12 cellular contexts compared by ENCODE assay signal in genomic region chr1:224894915-224895314, GRCh38. TPM values are rescaled to one million over a fixed set of nuclear protein-coding genes. Genes with fewer than 3 reads are reported as not detected.
DNase-seq lines count a peak whose midpoint lies in the region; ATAC-seq, FAIRE-seq and TF ChIP-seq lines count a peak whose summit lies in the region.
"Had no signal": no experiment of that assay in that cellular context is flagged by ENCODE, and none has a peak within 500 bp of the region (broad histone marks: within the 10 kb centered on the region; RNA-seq: fewer than 3 reads in every experiment).

No MANE protein-coding gene starts in this region.

- H3K4me1 Mint-ChIP-seq in glutamatergic neuron (ENCODE audit: low read depth, unreplicated experiment) (no peaks in the 10 kb centered on the region), T-helper 17 cell (no peaks in the 10 kb centered on the region)

- no peaks in the 10 kb centered on the region for H3K9me3 Mint-ChIP-seq in glutamatergic neuron (ENCODE audit: unreplicated experiment)

- no peak for FAIRE-seq in GM12891 (lab: Jason Lieb, UNC)
- FAIRE-seq: endothelial cell of umbilical vein, G401.6 had no signal

- no peaks in the 10 kb centered on the region for H3K9me3 ChIP-seq in T-helper 17 cell (ENCODE audit: control insufficient read depth, low read length, poor library complexity, severe bottlenecking)

- no peak for ATAC-seq in T-helper 17 cell
- ATAC-seq in HG03457 (IDR thresholded peaks at IDR 0.05; ENCODE audit: unreplicated experiment): no peak
- no peak for ATAC-seq in HG02571 (IDR thresholded peaks at IDR 0.05; ENCODE audit: unreplicated experiment)

- TF ChIP-seq CTCF in glutamatergic neuron (IDR thresholded peaks at IDR 0.05; ENCODE audit: partially characterized antibody, unreplicated experiment): peak; percentile 65

- H3K4me3 Mint-ChIP-seq in glutamatergic neuron (ENCODE audit: unreplicated experiment) (no peak overlapping the region), T-helper 17 cell (no peak overlapping the region)

- no peak for TF ChIP-seq POLR2A in GM12891 (IDR thresholded peaks at IDR 0.05; ENCODE audit: low read depth, low read length)

- H3K27me3 Mint-ChIP-seq in glutamatergic neuron (ENCODE audit: unreplicated experiment): peaks cover 2% of the 10 kb centered on the region
- H3K27me3 Mint-ChIP-seq in T-helper 17 cell: peaks cover 5% of the 10 kb centered on the region

- DNase-seq in AG08395 (ENCODE audit: low spot score) (peak; percentile 35), H4 (ENCODE audit: low spot score) (peak; percentile 39), RPMI7951 (ENCODE audit: low read depth) (peak; percentile 37), glutamatergic neuron (no peak), GM12891 (ENCODE audit: insufficient read length, low spot score) (no peak), T-helper 17 cell (no peak)
- DNase-seq: activated CD8-positive, alpha-beta memory T cell treated with anti-CD3 and anti-CD28 coated beads, Interleukin-2, amount 50 U/mL, for 4 hours; upper lobe of left lung had no signal

- H3K36me3 Mint-ChIP-seq in glutamatergic neuron (ENCODE audit: unreplicated experiment) (no peaks in the 10 kb centered on the region), T-helper 17 cell (ENCODE audit: low read depth) (no peaks in the 10 kb centered on the region)

- H3K27ac Mint-ChIP-seq in glutamatergic neuron (ENCODE audit: unreplicated experiment) (no peak overlapping the region), T-helper 17 cell (no peak overlapping the region)

TF ChIP-seq in GM12891, 5 proteins besides CTCF, POLR2A, EP300 and RAD21:
- TF ChIP-seq TAF1 (IDR thresholded peaks at IDR 0.05; ENCODE audit: low read depth, low read length): no peak
- no peak for TF ChIP-seq SPI1 (IDR thresholded peaks at IDR 0.05; ENCODE audit: low read depth, low read length)
- no peak for TF ChIP-seq PAX5 (IDR thresholded peaks at IDR 0.05; ENCODE audit: insufficient read depth, low read length, severe bottlenecking)
- TF ChIP-seq POU2F2 (IDR thresholded peaks at IDR 0.05; ENCODE audit: low read depth, low read length): no peak
- TF ChIP-seq POLR2AphosphoS5 (IDR thresholded peaks at IDR 0.05; ENCODE audit: low read depth, low read length): no peak

RNA-seq across cellular contexts. Expression of gene DNAH14, which starts 34.6 kb away (rescaled TPM):
- total RNA-seq in H4 (2014; rRNA removed; shearing (Covaris generic)): not detected in 2 replicates
- 19.5 and 19.7 TPM in 2 replicates for total RNA-seq in RPMI7951 (2014; rRNA removed; shearing (Covaris generic))
- 36.6 TPM for total RNA-seq in glutamatergic neuron (ENCODE audit: unreplicated experiment)
- polyA plus RNA-seq in GM12891 (2012; ENCODE audit: low read depth, missing spikeins): 2.1 TPM
- 1 to 10 TPM in 1 of 2 donors, not detected in 1; 1.1 TPM for total RNA-seq in T-helper 17 cell

Comparison
In these comparisons a context has a peak if more than half of its experiments do, and no peak if none do; other contexts are left out.
1. DNase-seq: peak in AG08395 (single experiment), H4 (single experiment) and RPMI7951 (single experiment); none in glutamatergic neuron (single experiment), GM12891 (single experiment) and T-helper 17 cell (0 of 3).